ENCODE assay signal across 24 cellular contexts in genomic region chr12:129185855-129186254, GRCh38.
"Had no signal": no experiment of that assay in that cellular context is flagged by ENCODE, and none has a peak within 500 bp of the region (broad histone marks: within the 10 kb centered on the region; RNA-seq: fewer than 3 reads in every experiment).

No MANE protein-coding gene starts in this region.

- H3K27ac Mint-ChIP-seq: activated CD8-positive, alpha-beta T cell treated with anti-CD3 and anti-CD28 coated beads, Interleukin-2, amount 10 ng/mL, durations not matched to agents 7 days and 5 days; activated naive CD4-positive, alpha-beta T cell treated with anti-CD3 and anti-CD28 coated beads, Interleukin-2, amount 50 U/mL, for 24 hours had no signal

- H3K36me3 Mint-ChIP-seq: activated naive CD4-positive, alpha-beta T cell treated with anti-CD3 and anti-CD28 coated beads, Interleukin-2, amount 50 U/mL, for 24 hours had no signal

- H3K4me1 Mint-ChIP-seq: activated naive CD4-positive, alpha-beta T cell treated with anti-CD3 and anti-CD28 coated beads, Interleukin-2, amount 50 U/mL, for 24 hours had no signal

- H3K4me3 ChIP-seq: ascending aorta, SJSA1 had no signal

- ATAC-seq: activated CD4-positive, CD25-positive, alpha-beta regulatory T cell treated with anti-CD3 and anti-CD28 coated beads, Interleukin-2, amount 50 U/mL, for 24 hours; activated CD8-positive, alpha-beta T cell treated with anti-CD3 and anti-CD28 coated beads, Interleukin-2, amount 10 ng/mL, durations not matched to agents 7 days and 5 days; Panc1; SK-N-SH treated with all-trans-retinoic acid at 6 μM for 48 hours had no signal

- H3K4me3 Mint-ChIP-seq: activated CD8-positive, alpha-beta T cell treated with anti-CD3 and anti-CD28 coated beads, Interleukin-2, amount 10 ng/mL, durations not matched to agents 7 days and 5 days; activated naive CD4-positive, alpha-beta T cell treated with anti-CD3 and anti-CD28 coated beads, Interleukin-2, amount 50 U/mL, for 24 hours had no signal

- DNase-seq: activated CD4-positive, alpha-beta T cell treated with anti-CD3 and anti-CD28 coated beads for 4 hours; activated CD8-positive, alpha-beta memory T cell treated with anti-CD3 and anti-CD28 coated beads, Interleukin-2, amount 50 U/mL, for 48 hours; activated CD8-positive, alpha-beta T cell treated with anti-CD3 and anti-CD28 coated beads, Interleukin-2, amount 10 ng/mL, durations not matched to agents 7 days and 5 days; activated effector memory CD4-positive, alpha-beta T cell treated with Interleukin-2 at 50 U/mL for 16 hours; activated naive CD4-positive, alpha-beta T cell; activated T-cell treated with anti-CD3 and anti-CD28 coated beads, Interleukin-2, amount 50 U/mL, for 1 hour; amniotic stem cell; NCI-H1092; NCI-H1417; NCI-H1694 treated with DMSO at 0.1 percent for 48 hours; NCI-H2029 treated with DMSO at 0.1 percent for 48 hours; NCI-H345; NCI-H510A; NCI-H526 treated with DMSO at 0.1 percent for 48 hours; NCI-H82; OCI-M1; SHP77; SW 1271 had no signal
